12 cellular contexts compared by ENCODE assay signal in the genomic region with DNA sequence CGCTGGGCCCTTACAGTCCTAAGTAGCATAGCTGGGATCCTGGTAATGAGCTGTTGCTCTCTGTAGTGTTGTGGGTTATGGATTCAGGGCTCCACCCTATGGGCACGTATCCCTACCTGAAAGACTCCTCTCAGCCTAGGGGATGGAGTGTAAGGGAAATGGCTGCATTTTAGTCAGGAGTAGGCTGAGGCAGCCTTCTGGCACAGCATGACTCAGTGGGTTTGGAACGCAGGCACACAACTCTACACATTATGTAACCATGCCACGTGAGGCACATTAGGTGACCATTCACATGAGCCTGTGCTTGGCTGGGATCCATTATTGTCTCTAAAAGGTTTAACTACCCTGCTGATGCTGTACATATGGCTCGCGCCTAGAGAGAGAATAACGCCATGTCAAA. TPM values are rescaled to one million over a fixed set of nuclear protein-coding genes. Genes with fewer than 3 reads are reported as not detected.
DNase-seq lines count a peak whose midpoint lies in the region; ATAC-seq, FAIRE-seq and TF ChIP-seq lines count a peak whose summit lies in the region.
"Had no signal": no experiment of that assay in that cellular context is flagged by ENCODE, and none has a peak within 500 bp of the region (broad histone marks: within the 10 kb centered on the region; RNA-seq: fewer than 3 reads in every experiment).

No MANE protein-coding gene starts in this region.

- H3K79me2 ChIP-seq in astrocyte (ENCODE audit: insufficient read depth, low read length), result peaks cover 4% of the 10 kb centered on the region

- no peak overlapping the region for H3K4me3 Mint-ChIP-seq in astrocyte (ENCODE audit: unreplicated experiment)
- no peak overlapping the region for H3K4me3 Mint-ChIP-seq in naive thymus-derived CD8-positive, alpha-beta T cell

- POLR2A ChIA-PET in naive thymus-derived CD8-positive, alpha-beta T cell (lab: Charles Lee), result no interaction called here

- 88 to 91% methylated on average over 7 of the region's 7 CpGs for WGBS in testis, 2 donors

- peak; percentile 51 for DNase-seq in BE2C
- peak; percentile 80 for DNase-seq in HPDE6-E6E7 (ENCODE audit: extremely low spot score)
- DNase-seq in astrocyte (ENCODE audit: low read depth), result peak; percentile 77
- no peak for DNase-seq in left ventricle myocardium inferior
- DNase-seq in naive thymus-derived CD8-positive, alpha-beta T cell, result no peak
- DNase-seq in testis, result no peak
- DNase-seq in activated naive CD4-positive, alpha-beta T cell treated with anti-CD3 and anti-CD28 coated beads, Interleukin-2, amount 50 U/mL, for 16 hours, result no peak
- DNase-seq in stimulated activated CD4-positive, alpha-beta T cell treated with anti-CD3 and anti-CD28 coated beads, Interleukin-4, amount 100 ng/mL, for 4 hours, result no peak
- DNase-seq: activated CD8-positive, alpha-beta memory T cell treated with anti-CD3 and anti-CD28 coated beads, Interleukin-2, amount 50 U/mL, for 48 hours; mesendoderm had no signal

- H3K36me3 ChIP-seq in BE2C, result peaks cover 7% of the 10 kb centered on the region
- H3K36me3 ChIP-seq in astrocyte (ENCODE audit: insufficient read depth, low read length), result peaks cover 14% of the 10 kb centered on the region
- peaks cover 54% of the 10 kb centered on the region for H3K36me3 ChIP-seq in left ventricle myocardium inferior
- H3K36me3 ChIP-seq in testis (ENCODE audit: low read depth, missing control alignments), result no peaks in the 10 kb centered on the region
- H3K36me3 ChIP-seq: breast epithelium, prostate gland had no signal

- H3K36me3 Mint-ChIP-seq in astrocyte (ENCODE audit: low read depth, unreplicated experiment), result peaks cover 25% of the 10 kb centered on the region
- H3K36me3 Mint-ChIP-seq in naive thymus-derived CD8-positive, alpha-beta T cell, result peaks cover 16 to 63% (median 54%) of the 10 kb centered on the region in 3 donors

- H3K9me3 ChIP-seq in BE2C (no peaks in the 10 kb centered on the region), astrocyte (ENCODE audit: insufficient read depth, low read depth, low read length) (no peaks in the 10 kb centered on the region), left ventricle myocardium inferior (replicated peaks) (no peaks in the 10 kb centered on the region), testis (no peaks in the 10 kb centered on the region)
- H3K9me3 ChIP-seq: breast epithelium, prostate gland had no signal

- no peak overlapping the region for H3K27ac Mint-ChIP-seq in astrocyte (ENCODE audit: unreplicated experiment)
- H3K27ac Mint-ChIP-seq in naive thymus-derived CD8-positive, alpha-beta T cell, result peak overlapping the region in 2 of 10 donors; percentile 16 to 69

- no peak for ATAC-seq in naive thymus-derived CD8-positive, alpha-beta T cell

- no peaks in the 10 kb centered on the region for H3K27me3 Mint-ChIP-seq in astrocyte (ENCODE audit: low read depth, unreplicated experiment)
- no peaks in the 10 kb centered on the region for H3K27me3 Mint-ChIP-seq in naive thymus-derived CD8-positive, alpha-beta T cell

- no peaks in the 10 kb centered on the region for H3K9me3 Mint-ChIP-seq in astrocyte (ENCODE audit: unreplicated experiment)
- H3K9me3 Mint-ChIP-seq in naive thymus-derived CD8-positive, alpha-beta T cell, result no peaks in the 10 kb centered on the region

- H3K27me3 ChIP-seq in BE2C (no peaks in the 10 kb centered on the region), astrocyte (ENCODE audit: insufficient read depth, low read length) (no peaks in the 10 kb centered on the region), left ventricle myocardium inferior (ENCODE audit: low read depth) (no peaks in the 10 kb centered on the region), testis (no peaks in the 10 kb centered on the region)
- H3K27me3 ChIP-seq: breast epithelium had no signal

- H3K4me1 Mint-ChIP-seq in astrocyte (ENCODE audit: low read depth, unreplicated experiment), result peaks cover 6% of the 10 kb centered on the region
- H3K4me1 Mint-ChIP-seq in naive thymus-derived CD8-positive, alpha-beta T cell, result peaks cover 6 to 19% (median 10%) of the 10 kb centered on the region in 4 donors

- intact Hi-C loops in left ventricle myocardium inferior (cut with micrococcal nuclease), result no loop called here
- intact Hi-C loops in testis (cut with DNase I; ENCODE audit: low total_unique reads), result no loop called here

- FAIRE-seq in astrocyte (lab: Jason Lieb, UNC), result no peak

- H3K27ac ChIP-seq in astrocyte (ENCODE audit: low read depth, low read length), result peak overlapping the region; percentile 48
- peak overlapping the region; percentile 13 for H3K27ac ChIP-seq in left ventricle myocardium inferior (replicated peaks)
- H3K27ac ChIP-seq in testis, result no peak overlapping the region
- H3K27ac ChIP-seq: breast epithelium, prostate gland had no signal

- H3K4me2 ChIP-seq in astrocyte (ENCODE audit: low read length), result no peak overlapping the region

- peaks cover 5% of the 10 kb centered on the region for H4K20me1 ChIP-seq in astrocyte (ENCODE audit: insufficient read depth, low read length)

- no peak for TF ChIP-seq POLR2A in testis (IDR thresholded peaks at IDR 0.05)

- no peak overlapping the region for H2AFZ ChIP-seq in astrocyte (ENCODE audit: low read depth, low read length)

- H3K4me1 ChIP-seq in BE2C (peaks cover 8% of the 10 kb centered on the region), astrocyte (ENCODE audit: insufficient read depth, low read length) (peaks cover 7% of the 10 kb centered on the region), left ventricle myocardium inferior (peaks cover 20% of the 10 kb centered on the region), testis (no peaks in the 10 kb centered on the region)
- H3K4me1 ChIP-seq: breast epithelium, prostate gland had no signal

- TF ChIP-seq CTCF in BE2C (IDR thresholded peaks at IDR 0.05; ENCODE audit: low read depth, low read length), result no peak
- TF ChIP-seq CTCF in astrocyte (IDR thresholded peaks at IDR 0.05; ENCODE audit: insufficient read depth, low read depth, low read length), result no peak
- TF ChIP-seq CTCF in left ventricle myocardium inferior (IDR thresholded peaks at IDR 0.05; ENCODE audit: borderline replicate concordance), result no peak
- TF ChIP-seq CTCF in testis (IDR thresholded peaks at IDR 0.05), result no peak

- H3K4me3 ChIP-seq in BE2C (ENCODE audit: low read depth, low read length), result no peak overlapping the region
- H3K4me3 ChIP-seq in astrocyte (ENCODE audit: insufficient read depth, low read depth, low read length), result no peak overlapping the region
- H3K4me3 ChIP-seq in left ventricle myocardium inferior, result no peak overlapping the region
- H3K4me3 ChIP-seq in testis, result no peak overlapping the region
- H3K4me3 ChIP-seq: breast epithelium, prostate gland had no signal

- no peak overlapping the region for H3K9ac ChIP-seq in astrocyte (ENCODE audit: low read length)

RNA-seq across cellular contexts. Expression of gene HDDC2, which starts 27.8 kb away (rescaled TPM):
- 106 TPM for polyA plus RNA-seq in BE2C (2012; ENCODE audit: insufficient read depth, insufficient read length, low read depth)
- 53.5 and 59.5 TPM in 2 replicates for total RNA-seq in astrocyte
- total RNA-seq in left ventricle myocardium inferior, result 87.9 TPM
- total RNA-seq in naive thymus-derived CD8-positive, alpha-beta T cell, result 10 to 100 TPM; 62.9 to 69.6 TPM
- 100 to 1,000 TPM; 118 to 134 (median 119) TPM for polyA plus RNA-seq in naive thymus-derived CD8-positive, alpha-beta T cell
- total RNA-seq in testis, result 10 to 100 TPM; 61.3 to 89.6 TPM
- 112 TPM for polyA plus RNA-seq in testis (ENCODE audit: insufficient read depth, low read depth, low replicate concordance)

Comparison
In these comparisons a context has a peak if more than half of its experiments do, and no peak if none do; other contexts are left out.
1. DNase-seq: peak in BE2C (single experiment), HPDE6-E6E7 (single experiment) and astrocyte (single experiment); none in left ventricle myocardium inferior (single experiment), naive thymus-derived CD8-positive, alpha-beta T cell (0 of 10), testis (single experiment), activated naive CD4-positive, alpha-beta T cell treated with anti-CD3 and anti-CD28 coated beads, Interleukin-2, amount 50 U/mL, for 16 hours (single experiment) and stimulated activated CD4-positive, alpha-beta T cell treated with anti-CD3 and anti-CD28 coated beads, Interleukin-4, amount 100 ng/mL, for 4 hours (0 of 2).
2. H3K27ac ChIP-seq: peak in astrocyte (single experiment) and left ventricle myocardium inferior (single experiment); none in testis (0 of 2).